In the genomic region with DNA sequence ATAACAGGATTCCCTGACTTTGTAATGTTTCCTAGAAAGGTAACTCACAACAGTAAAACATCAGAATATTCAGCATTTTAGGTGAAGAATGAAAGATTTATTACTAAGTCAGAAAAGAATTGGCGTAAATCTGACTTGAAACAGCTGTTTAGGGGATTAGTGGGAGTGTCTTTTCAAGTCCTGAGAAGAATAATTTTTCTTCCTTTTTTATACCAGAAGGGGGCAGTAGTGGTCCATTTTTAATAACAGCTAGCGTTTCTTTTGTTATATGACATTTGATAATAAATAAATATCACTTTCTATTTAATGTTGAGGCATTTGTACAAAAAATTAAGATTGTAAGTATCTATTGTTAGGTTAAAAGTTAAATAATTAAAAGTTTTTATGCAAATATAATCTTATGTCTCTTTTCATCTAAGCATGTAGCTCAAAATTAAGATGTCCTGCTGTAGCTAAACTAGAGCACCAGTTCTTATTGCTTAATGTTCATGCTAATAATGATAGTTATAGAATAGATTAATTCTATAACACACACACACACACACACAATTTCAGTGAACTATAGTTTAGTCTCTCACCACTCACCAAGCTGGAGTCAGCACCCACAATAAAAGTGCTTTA, we compare ENCODE assay signal across 8 cellular contexts.
DNase-seq lines count a peak whose midpoint lies in the region; ATAC-seq, FAIRE-seq and TF ChIP-seq lines count a peak whose summit lies in the region.

No MANE protein-coding gene starts in this region.

- H3K4me3 ChIP-seq in AG04449 (ENCODE audit: low read depth, low read length) (no peak overlapping the region), SK-N-MC (peak overlapping the region; percentile 63)

- H3K36me3 Mint-ChIP-seq in stimulated activated memory B cell treated with anti-CD40 and anti-IgM and Interleukin-4, amounts not matched to agents 10 μg/mL and 1 μg/mL and 100 μg/mL, for 72 hours: no peaks in the 10 kb centered on the region

- no peak overlapping the region for H3K27ac Mint-ChIP-seq in stimulated activated memory B cell treated with anti-CD40 and anti-IgM and Interleukin-4, amounts not matched to agents 10 μg/mL and 1 μg/mL and 100 μg/mL, for 72 hours

- no peak for TF ChIP-seq POLR2A in GM18505 (IDR thresholded peaks at IDR 0.05; ENCODE audit: borderline replicate concordance, extremely low read depth, insufficient read depth, insufficient read length)

- peak overlapping the region; percentile 54 for H3K9ac ChIP-seq in SK-N-MC (ENCODE audit: insufficient read length)

- H3K4me1 Mint-ChIP-seq in stimulated activated memory B cell treated with anti-CD40 and anti-IgM and Interleukin-4, amounts not matched to agents 10 μg/mL and 1 μg/mL and 100 μg/mL, for 72 hours: no peaks in the 10 kb centered on the region

- no peaks in the 10 kb centered on the region for H3K27me3 Mint-ChIP-seq in stimulated activated memory B cell treated with anti-CD40 and anti-IgM and Interleukin-4, amounts not matched to agents 10 μg/mL and 1 μg/mL and 100 μg/mL, for 72 hours

- H3K9me3 Mint-ChIP-seq in stimulated activated memory B cell treated with anti-CD40 and anti-IgM and Interleukin-4, amounts not matched to agents 10 μg/mL and 1 μg/mL and 100 μg/mL, for 72 hours: no peaks in the 10 kb centered on the region

- no peak overlapping the region for H3K4me3 Mint-ChIP-seq in stimulated activated memory B cell treated with anti-CD40 and anti-IgM and Interleukin-4, amounts not matched to agents 10 μg/mL and 1 μg/mL and 100 μg/mL, for 72 hours

- DNase-seq in AG04449 (ENCODE audit: low read depth, low spot score) (no peak), LoVo (ENCODE audit: low spot score) (peak; percentile 67), SK-N-MC (ENCODE audit: low read depth, low spot score) (peak; percentile 76), frontal cortex (ENCODE audit: low spot score in 2 of 2) (peak in 1 of 2 donors; percentile 2), superior temporal gyrus (ENCODE audit: extremely low spot score) (peak; percentile 87)
- no peak for DNase-seq in activated effector memory CD4-positive, alpha-beta T cell treated with Interleukin-2 at 50 U/mL for 16 hours

- POLR2A ChIA-PET in AG04449 (lab: Yijun Ruan, JAX): no interaction called here

- CTCF ChIA-PET in AG04449 (lab: Yijun Ruan, JAX): interaction anchor here (0.8 to 2.6 kb wide), 12 partner anchors 8 to 1979 kb away, joined by 3 to 8 read pairs (median 4); no protein-coding TSS in a partner anchor

- peak; percentile 18 for TF ChIP-seq CTCF in AG04449 (IDR thresholded peaks at IDR 0.05; ENCODE audit: insufficient read depth, low read length, missing control alignments)

- peak; percentile 63 for ATAC-seq in GM18505 (IDR thresholded peaks at IDR 0.05; ENCODE audit: unreplicated experiment)
- no peak for ATAC-seq in stimulated activated memory B cell treated with anti-CD40 and anti-IgM and Interleukin-4, amounts not matched to agents 10 μg/mL and 1 μg/mL and 100 μg/mL, for 72 hours

- H3K27ac ChIP-seq in SK-N-MC: peak overlapping the region; percentile 65; the same call in 1 of the 2 replicates

- H3K36me3 ChIP-seq in SK-N-MC (ENCODE audit: insufficient read depth, low read length): no peaks in the 10 kb centered on the region

- FAIRE-seq in frontal cortex (lab: Jason Lieb, UNC): peak; percentile 60

- no peaks in the 10 kb centered on the region for H3K9me3 ChIP-seq in SK-N-MC (ENCODE audit: low read depth, low read length)

Comparison
In these comparisons a context has a peak if more than half of its experiments do, and no peak if none do; other contexts are left out.
1. DNase-seq: peak in LoVo (single experiment), SK-N-MC (single experiment) and superior temporal gyrus (single experiment); none in AG04449 (single experiment) and activated effector memory CD4-positive, alpha-beta T cell treated with Interleukin-2 at 50 U/mL for 16 hours (single experiment).